In the genomic region with DNA sequence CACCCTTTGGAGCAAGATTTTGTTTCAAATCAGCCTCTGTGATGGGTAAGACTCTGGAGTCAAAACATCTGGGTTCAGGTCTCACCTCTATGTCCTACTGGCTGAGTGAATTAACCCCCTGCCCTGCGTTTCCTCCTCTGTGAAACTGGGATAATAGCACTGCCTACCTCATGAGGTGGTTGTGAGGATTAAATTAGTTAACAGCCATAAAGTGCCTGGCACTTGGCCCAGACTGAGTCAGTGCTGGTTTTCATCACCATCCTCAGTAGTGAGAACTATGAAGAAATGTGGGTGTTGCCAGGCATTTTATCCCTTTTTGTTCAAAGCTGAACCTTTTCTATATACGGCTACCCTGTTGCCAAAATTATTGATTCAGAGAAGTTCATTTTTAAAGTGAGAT, we compare ENCODE assay signal across 1 cellular context.
TF ChIP-seq lines count a peak whose summit lies in the region.

No MANE protein-coding gene starts in this region.

TF ChIP-seq in WTC11, 78 proteins besides CTCF, POLR2A, EP300 and RAD21 (continued from another document):
- TF ChIP-seq, protein P1, sequence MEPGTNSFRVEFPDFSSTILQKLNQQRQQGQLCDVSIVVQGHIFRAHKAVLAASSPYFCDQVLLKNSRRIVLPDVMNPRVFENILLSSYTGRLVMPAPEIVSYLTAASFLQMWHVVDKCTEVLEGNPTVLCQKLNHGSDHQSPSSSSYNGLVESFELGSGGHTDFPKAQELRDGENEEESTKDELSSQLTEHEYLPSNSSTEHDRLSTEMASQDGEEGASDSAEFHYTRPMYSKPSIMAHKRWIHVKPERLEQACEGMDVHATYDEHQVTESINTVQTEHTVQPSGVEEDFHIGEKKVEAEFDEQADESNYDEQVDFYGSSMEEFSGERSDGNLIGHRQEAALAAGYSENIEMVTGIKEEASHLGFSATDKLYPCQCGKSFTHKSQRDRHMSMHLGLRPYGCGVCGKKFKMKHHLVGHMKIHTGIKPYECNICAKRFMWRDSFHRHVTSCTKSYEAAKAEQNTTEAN (CRISPR knock-in tag; IDR thresholded peaks at IDR 0.05): no peak
